1 cellular context compared by ENCODE assay signal in the genomic region with DNA sequence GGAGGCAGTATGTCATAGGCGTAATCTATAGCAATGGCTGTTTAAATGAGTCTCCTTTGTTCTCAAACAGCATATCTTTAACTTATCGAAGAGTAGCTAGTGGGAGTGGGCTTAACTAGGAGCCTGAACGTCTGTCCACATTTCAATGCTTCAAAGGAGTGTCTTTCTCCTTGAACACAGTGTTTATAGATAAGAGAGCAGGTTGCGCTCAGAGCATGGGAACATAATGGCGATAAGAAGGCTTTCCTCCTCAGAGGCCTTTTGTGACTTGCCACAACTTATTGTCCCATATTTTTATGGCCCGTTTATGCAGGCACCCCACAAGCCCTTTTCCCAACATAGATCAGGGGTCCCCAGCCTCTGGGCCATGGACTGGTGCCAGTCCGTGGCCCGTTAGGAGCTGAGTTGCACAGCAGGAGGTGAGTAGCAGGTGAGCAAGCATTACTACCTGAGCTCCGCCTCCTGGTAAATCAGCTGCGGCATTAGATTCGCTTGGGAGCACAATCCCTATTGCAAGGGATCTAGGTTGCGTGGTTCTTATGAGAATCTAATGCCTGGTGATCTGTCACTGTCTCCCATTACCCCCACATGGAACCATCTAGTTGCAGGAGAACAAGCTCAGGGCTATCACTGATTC.
TF ChIP-seq lines count a peak whose summit lies in the region.

No MANE protein-coding gene starts in this region.

TF ChIP-seq in HepG2, 621 proteins besides CTCF, POLR2A, EP300 and RAD21:
- TF ChIP-seq POLR2AphosphoS5 (IDR thresholded peaks at IDR 0.05; ENCODE audit: low read depth, low read length) (no peak), ZNF550 (CRISPR knock-in tag; IDR thresholded peaks at IDR 0.05; ENCODE audit: borderline replicate concordance) (no peak), ZNF777 (CRISPR knock-in tag; IDR thresholded peaks at IDR 0.05) (no peak), ADNP (CRISPR knock-in tag; IDR thresholded peaks at IDR 0.05) (no peak), MTF1 (CRISPR knock-in tag; IDR thresholded peaks at IDR 0.05) (no peak), TCF7L2 (IDR thresholded peaks at IDR 0.05; ENCODE audit: low read depth, low read length) (no peak), DR1 (CRISPR knock-in tag; IDR thresholded peaks at IDR 0.05) (no peak), SMARCE1 (IDR thresholded peaks at IDR 0.05; ENCODE audit: borderline replicate concordance) (no peak), TBX2 (CRISPR knock-in tag; IDR thresholded peaks at IDR 0.05; ENCODE audit: borderline replicate concordance) (no peak), PAF1 (CRISPR knock-in tag; IDR thresholded peaks at IDR 0.05) (no peak), FOXC1 (CRISPR knock-in tag; IDR thresholded peaks at IDR 0.05; ENCODE audit: borderline replicate concordance) (no peak)
- TF ChIP-seq, protein P1, sequence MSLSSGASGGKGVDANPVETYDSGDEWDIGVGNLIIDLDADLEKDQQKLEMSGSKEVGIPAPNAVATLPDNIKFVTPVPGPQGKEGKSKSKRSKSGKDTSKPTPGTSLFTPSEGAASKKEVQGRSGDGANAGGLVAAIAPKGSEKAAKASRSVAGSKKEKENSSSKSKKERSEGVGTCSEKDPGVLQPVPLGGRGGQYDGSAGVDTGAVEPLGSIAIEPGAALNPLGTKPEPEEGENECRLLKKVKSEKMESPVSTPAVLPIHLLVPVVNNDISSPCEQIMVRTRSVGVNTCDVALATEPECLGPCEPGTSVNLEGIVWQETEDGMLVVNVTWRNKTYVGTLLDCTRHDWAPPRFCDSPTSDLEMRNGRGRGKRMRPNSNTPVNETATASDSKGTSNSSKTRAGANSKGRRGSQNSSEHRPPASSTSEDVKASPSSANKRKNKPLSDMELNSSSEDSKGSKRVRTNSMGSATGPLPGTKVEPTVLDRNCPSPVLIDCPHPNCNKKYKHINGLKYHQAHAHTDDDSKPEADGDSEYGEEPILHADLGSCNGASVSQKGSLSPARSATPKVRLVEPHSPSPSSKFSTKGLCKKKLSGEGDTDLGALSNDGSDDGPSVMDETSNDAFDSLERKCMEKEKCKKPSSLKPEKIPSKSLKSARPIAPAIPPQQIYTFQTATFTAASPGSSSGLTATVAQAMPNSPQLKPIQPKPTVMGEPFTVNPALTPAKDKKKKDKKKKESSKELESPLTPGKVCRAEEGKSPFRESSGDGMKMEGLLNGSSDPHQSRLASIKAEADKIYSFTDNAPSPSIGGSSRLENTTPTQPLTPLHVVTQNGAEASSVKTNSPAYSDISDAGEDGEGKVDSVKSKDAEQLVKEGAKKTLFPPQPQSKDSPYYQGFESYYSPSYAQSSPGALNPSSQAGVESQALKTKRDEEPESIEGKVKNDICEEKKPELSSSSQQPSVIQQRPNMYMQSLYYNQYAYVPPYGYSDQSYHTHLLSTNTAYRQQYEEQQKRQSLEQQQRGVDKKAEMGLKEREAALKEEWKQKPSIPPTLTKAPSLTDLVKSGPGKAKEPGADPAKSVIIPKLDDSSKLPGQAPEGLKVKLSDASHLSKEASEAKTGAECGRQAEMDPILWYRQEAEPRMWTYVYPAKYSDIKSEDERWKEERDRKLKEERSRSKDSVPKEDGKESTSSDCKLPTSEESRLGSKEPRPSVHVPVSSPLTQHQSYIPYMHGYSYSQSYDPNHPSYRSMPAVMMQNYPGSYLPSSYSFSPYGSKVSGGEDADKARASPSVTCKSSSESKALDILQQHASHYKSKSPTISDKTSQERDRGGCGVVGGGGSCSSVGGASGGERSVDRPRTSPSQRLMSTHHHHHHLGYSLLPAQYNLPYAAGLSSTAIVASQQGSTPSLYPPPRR (CRISPR knock-in tag; IDR thresholded peaks at IDR 0.05; ENCODE audit: borderline replicate concordance) = no peak
- TF ChIP-seq, protein P2, sequence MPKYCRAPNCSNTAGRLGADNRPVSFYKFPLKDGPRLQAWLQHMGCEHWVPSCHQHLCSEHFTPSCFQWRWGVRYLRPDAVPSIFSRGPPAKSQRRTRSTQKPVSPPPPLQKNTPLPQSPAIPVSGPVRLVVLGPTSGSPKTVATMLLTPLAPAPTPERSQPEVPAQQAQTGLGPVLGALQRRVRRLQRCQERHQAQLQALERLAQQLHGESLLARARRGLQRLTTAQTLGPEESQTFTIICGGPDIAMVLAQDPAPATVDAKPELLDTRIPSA (CRISPR knock-in tag; IDR thresholded peaks at IDR 0.05; ENCODE audit: borderline replicate concordance) = no peak
- TF ChIP-seq, protein P3, sequence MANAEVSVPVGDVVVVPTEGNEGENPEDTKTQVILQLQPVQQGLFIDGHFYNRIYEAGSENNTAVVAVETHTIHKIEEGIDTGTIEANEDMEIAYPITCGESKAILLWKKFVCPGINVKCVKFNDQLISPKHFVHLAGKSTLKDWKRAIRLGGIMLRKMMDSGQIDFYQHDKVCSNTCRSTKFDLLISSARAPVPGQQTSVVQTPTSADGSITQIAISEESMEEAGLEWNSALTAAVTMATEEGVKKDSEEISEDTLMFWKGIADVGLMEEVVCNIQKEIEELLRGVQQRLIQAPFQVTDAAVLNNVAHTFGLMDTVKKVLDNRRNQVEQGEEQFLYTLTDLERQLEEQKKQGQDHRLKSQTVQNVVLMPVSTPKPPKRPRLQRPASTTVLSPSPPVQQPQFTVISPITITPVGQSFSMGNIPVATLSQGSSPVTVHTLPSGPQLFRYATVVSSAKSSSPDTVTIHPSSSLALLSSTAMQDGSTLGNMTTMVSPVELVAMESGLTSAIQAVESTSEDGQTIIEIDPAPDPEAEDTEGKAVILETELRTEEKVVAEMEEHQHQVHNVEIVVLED (CRISPR knock-in tag; IDR thresholded peaks at IDR 0.05; ENCODE audit: borderline replicate concordance) = no peak
- TF ChIP-seq, protein P4, sequence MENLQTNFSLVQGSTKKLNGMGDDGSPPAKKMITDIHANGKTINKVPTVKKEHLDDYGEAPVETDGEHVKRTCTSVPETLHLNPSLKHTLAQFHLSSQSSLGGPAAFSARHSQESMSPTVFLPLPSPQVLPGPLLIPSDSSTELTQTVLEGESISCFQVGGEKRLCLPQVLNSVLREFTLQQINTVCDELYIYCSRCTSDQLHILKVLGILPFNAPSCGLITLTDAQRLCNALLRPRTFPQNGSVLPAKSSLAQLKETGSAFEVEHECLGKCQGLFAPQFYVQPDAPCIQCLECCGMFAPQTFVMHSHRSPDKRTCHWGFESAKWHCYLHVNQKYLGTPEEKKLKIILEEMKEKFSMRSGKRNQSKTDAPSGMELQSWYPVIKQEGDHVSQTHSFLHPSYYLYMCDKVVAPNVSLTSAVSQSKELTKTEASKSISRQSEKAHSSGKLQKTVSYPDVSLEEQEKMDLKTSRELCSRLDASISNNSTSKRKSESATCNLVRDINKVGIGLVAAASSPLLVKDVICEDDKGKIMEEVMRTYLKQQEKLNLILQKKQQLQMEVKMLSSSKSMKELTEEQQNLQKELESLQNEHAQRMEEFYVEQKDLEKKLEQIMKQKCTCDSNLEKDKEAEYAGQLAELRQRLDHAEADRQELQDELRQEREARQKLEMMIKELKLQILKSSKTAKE (CRISPR knock-in tag; IDR thresholded peaks at IDR 0.05; ENCODE audit: borderline replicate concordance) = no peak
